Comparison of ENCODE assay signal across 13 cellular contexts in the genomic region with DNA sequence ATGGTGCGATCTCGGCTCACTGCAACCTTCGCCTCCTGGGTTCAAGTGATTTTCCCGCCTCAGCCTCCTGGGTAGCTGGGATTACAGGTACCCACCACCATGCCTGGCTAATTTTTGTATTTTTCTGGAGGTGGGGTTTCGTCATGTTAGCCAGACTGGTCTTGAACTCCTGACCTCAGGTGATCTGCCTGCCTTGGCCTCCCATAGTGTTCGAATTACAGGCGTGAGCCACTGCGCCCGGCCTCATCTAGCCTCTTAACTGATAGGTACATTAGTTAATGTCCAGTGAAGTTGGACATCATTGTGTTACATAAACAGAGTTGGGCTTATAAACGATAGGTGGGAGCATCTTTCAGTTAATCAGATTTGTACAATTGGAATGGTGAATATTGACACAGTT. TPM values are rescaled to one million over a fixed set of nuclear protein-coding genes. Genes with fewer than 3 reads are reported as not detected.
"Had no signal": no experiment of that assay in that cellular context is flagged by ENCODE, and none has a peak within 500 bp of the region (broad histone marks: within the 10 kb centered on the region; RNA-seq: fewer than 3 reads in every experiment).

No MANE protein-coding gene starts in this region.

RNA-seq across cellular contexts. Expression of a gene that starts 4.4 kb away (rescaled TPM):
- total RNA-seq: activated B cell treated with CpG ODN at 0.5 μM for 24 hours; activated CD4-positive, alpha-beta memory T cell treated with anti-CD3 and anti-CD28 coated beads for 36 hours; activated CD4-positive, alpha-beta memory T cell treated with anti-CD3 and anti-CD28 coated beads, Interleukin-2, amount 10 ng/mL, durations not matched to agents 7 days and 5 days; activated CD4-positive, alpha-beta T cell treated with anti-CD3 and anti-CD28 coated beads for 36 hours; activated CD4-positive, alpha-beta T cell treated with anti-CD3 and anti-CD28 coated beads, Interleukin-2, amount 10 ng/mL, durations not matched to agents 24 days and 14 days; activated CD4-positive, alpha-beta T cell treated with anti-CD3 and anti-CD28 coated beads, Interleukin-2, amount 10 ng/mL, durations not matched to agents 7 days and 5 days; activated CD8-positive, alpha-beta memory T cell treated with anti-CD3 and anti-CD28 coated beads for 36 hours; activated CD8-positive, alpha-beta memory T cell treated with anti-CD3 and anti-CD28 coated beads, Interleukin-2, amount 10 ng/mL, durations not matched to agents 7 days and 5 days; activated CD8-positive, alpha-beta T cell treated with anti-CD3 and anti-CD28 coated beads for 36 hours; activated CD8-positive, alpha-beta T cell treated with anti-CD3 and anti-CD28 coated beads, Interleukin-2, amount 10 ng/mL, durations not matched to agents 7 days and 5 days; T-helper 1 cell treated with Interleukin-12 subunit alpha and Interleukin-12 subunit beta and Interleukin-4 antibody, amounts not matched to agents 30 ng/mL and 1 ng/mL, for 36 hours; T-helper 17 cell; T-helper 2 cell treated with Interferon-gamma antibody and Interleukin-4, amounts not matched to agents 100 ng/mL and 5 ng/mL, for 36 hours had no signal
